ENCODE assay signal across 8 cellular contexts in genomic region chr11:116788534-116788933, GRCh38. TPM values are rescaled to one million over a fixed set of nuclear protein-coding genes. Genes with fewer than 3 reads are reported as not detected.
DNase-seq lines count a peak whose midpoint lies in the region; ATAC-seq and TF ChIP-seq lines count a peak whose summit lies in the region.

No MANE protein-coding gene starts in this region.

- H3T11ph ChIP-seq in H9 (ENCODE audit: low read length), result no peak overlapping the region

- no peak overlapping the region for H2BK20ac ChIP-seq in H9 (ENCODE audit: low read depth, low read length, poor library complexity, severe bottlenecking)

- H3K27ac Mint-ChIP-seq in H9, result peak overlapping the region in 2 of 3 experiments; percentile 29 to 85; a peak in 2 of 7 replicates
- peak overlapping the region; percentile 91 for H3K27ac Mint-ChIP-seq in activated CD8-positive, alpha-beta T cell treated with anti-CD3 and anti-CD28 coated beads for 36 hours

- peak overlapping the region; percentile 88 to 91 for H3K4me3 Mint-ChIP-seq in H9
- peak overlapping the region; percentile 83 for H3K4me3 Mint-ChIP-seq in activated CD8-positive, alpha-beta T cell treated with anti-CD3 and anti-CD28 coated beads for 36 hours

- H3K9me3 ChIP-seq in H9 (ENCODE audit: control insufficient read depth, low read depth, low read length) (no peaks in the 10 kb centered on the region), iPS DF 6.9 (ENCODE audit: control insufficient read depth, insufficient read depth, low read length) (no peaks in the 10 kb centered on the region), smooth muscle cell (replicated peaks; ENCODE audit: low read depth) (no peaks in the 10 kb centered on the region)

- H3K36me3 ChIP-seq in iPS DF 6.9 (ENCODE audit: control insufficient read depth, insufficient read depth, low read length) (peaks cover 19% of the 10 kb centered on the region), smooth muscle cell (ENCODE audit: low read depth) (no peaks in the 10 kb centered on the region)

- H2BK12ac ChIP-seq in H9 (ENCODE audit: insufficient read length, low read depth, low read length), result no peak overlapping the region

- no peak for ATAC-seq in activated CD8-positive, alpha-beta T cell treated with anti-CD3 and anti-CD28 coated beads for 36 hours
- ATAC-seq in GM21717 (IDR thresholded peaks at IDR 0.05; ENCODE audit: unreplicated experiment) (no peak), GM19452 (IDR thresholded peaks at IDR 0.05; ENCODE audit: unreplicated experiment) (no peak), HG03342 (IDR thresholded peaks at IDR 0.05; ENCODE audit: unreplicated experiment) (no peak), HG03097 (IDR thresholded peaks at IDR 0.05; ENCODE audit: low FRiP score, unreplicated experiment) (no peak)

- CTCF ChIA-PET in activated CD8-positive, alpha-beta T cell treated with anti-CD3 and anti-CD28 coated beads for 36 hours (lab: Charles Lee), result interaction anchor here (1.2 to 10.0 kb wide), 5 partner anchors 11 to 317 kb away, joined by 3 to 167 read pairs (median 9); partner anchors contain the start of gene APOA1

- DNase-seq in H9 (no peak), iPS DF 6.9 (ENCODE audit: low read depth, low spot score) (no peak), smooth muscle cell (lab: John Stamatoyannopoulos, UW; ENCODE audit: unreplicated experiment) (no peak)
- DNase-seq in activated CD8-positive, alpha-beta T cell treated with anti-CD3 and anti-CD28 coated beads for 36 hours, result no peak

- H2AFZ ChIP-seq in H9 (ENCODE audit: low read length), result no peak overlapping the region
- peak overlapping the region; percentile 95 for H2AFZ ChIP-seq in smooth muscle cell (ENCODE audit: low read depth)

- H3K27me3 Mint-ChIP-seq in H9 (ENCODE audit: low read depth), result peaks cover 22% of the 10 kb centered on the region
- no peaks in the 10 kb centered on the region for H3K27me3 Mint-ChIP-seq in activated CD8-positive, alpha-beta T cell treated with anti-CD3 and anti-CD28 coated beads for 36 hours

- peaks cover 21 to 37% (median 35%) of the 10 kb centered on the region in 3 experiments for H3K36me3 Mint-ChIP-seq in H9 (ENCODE audit: insufficient read depth in 1 of 3, low read depth in 3 of 3)
- peaks cover 36% of the 10 kb centered on the region for H3K36me3 Mint-ChIP-seq in activated CD8-positive, alpha-beta T cell treated with anti-CD3 and anti-CD28 coated beads for 36 hours (ENCODE audit: low read depth)

- POLR2A ChIA-PET in activated CD8-positive, alpha-beta T cell treated with anti-CD3 and anti-CD28 coated beads for 36 hours (lab: Charles Lee), result interaction anchor here (0.8 to 4.5 kb wide), 4 partner anchors 15 to 355 kb away, joined by 3 to 44 read pairs (median 4); partner anchors contain the start of genes BUD13 and PAFAH1B2

- H3K4me1 ChIP-seq in H9 (ENCODE audit: insufficient read depth, low read length), result no peaks in the 10 kb centered on the region; the same call in 1 of the 2 replicates
- peaks cover 4% of the 10 kb centered on the region for H3K4me1 ChIP-seq in iPS DF 6.9 (ENCODE audit: control insufficient read depth, insufficient read depth, low read length)
- peaks cover 12% of the 10 kb centered on the region for H3K4me1 ChIP-seq in smooth muscle cell (ENCODE audit: low read depth)

- intact Hi-C loops in activated CD8-positive, alpha-beta T cell treated with anti-CD3 and anti-CD28 coated beads for 36 hours (cut with micrococcal nuclease), result no loop called here

- peaks cover 21 to 30% of the 10 kb centered on the region in 2 experiments for H3K4me1 Mint-ChIP-seq in H9
- peaks cover 38% of the 10 kb centered on the region for H3K4me1 Mint-ChIP-seq in activated CD8-positive, alpha-beta T cell treated with anti-CD3 and anti-CD28 coated beads for 36 hours (ENCODE audit: low read depth)

- peaks cover 5% of the 10 kb centered on the region for H3K79me1 ChIP-seq in H9 (ENCODE audit: insufficient read depth, low read depth, low read length, poor library complexity, severe bottlenecking)

- no peak overlapping the region for H3K4ac ChIP-seq in H9 (ENCODE audit: low read depth, low read length)

- no peak overlapping the region for H3K18ac ChIP-seq in H9 (ENCODE audit: insufficient read length, low read depth, low read length)

- WGBS in H9 (ENCODE audit: extremely low coverage, insufficient read length, low lambda C conversion rate), result no CpG with 5 or more reads among the region's 4 CpGs
- no CpG with 5 or more reads among the region's 4 CpGs for WGBS in iPS DF 6.9 (ENCODE audit: insufficient coverage, insufficient read length)
- 82% methylated on average over 4 of the region's 4 CpGs for WGBS in smooth muscle cell (ENCODE audit: low lambda C conversion rate)

- H4K8ac ChIP-seq in H9 (replicated peaks; ENCODE audit: insufficient read length, low read depth, low read length), result no peak overlapping the region

- no peak overlapping the region for H2AK5ac ChIP-seq in H9 (ENCODE audit: insufficient read length, low read length)

- H2BK5ac ChIP-seq in H9 (ENCODE audit: insufficient read length, low read length), result no peak overlapping the region

- peak overlapping the region; percentile 88 for H3K4me2 ChIP-seq in H9 (ENCODE audit: insufficient read depth, insufficient read length, low read length)
- peak overlapping the region; percentile 98 for H3K4me2 ChIP-seq in smooth muscle cell

- H3K27me3 ChIP-seq in H9 (ENCODE audit: insufficient read depth, low read length), result no peaks in the 10 kb centered on the region; the same call in 1 of the 2 replicates
- no peaks in the 10 kb centered on the region for H3K27me3 ChIP-seq in iPS DF 6.9 (ENCODE audit: control insufficient read depth, insufficient read depth, low read length)
- H3K27me3 ChIP-seq in smooth muscle cell (ENCODE audit: low read depth), result no peaks in the 10 kb centered on the region

- no peak for TF ChIP-seq CTCF in H9 (conservative IDR thresholded peaks at IDR 0.05)
- no peak for TF ChIP-seq CTCF in activated CD8-positive, alpha-beta T cell treated with anti-CD3 and anti-CD28 coated beads for 36 hours (IDR thresholded peaks at IDR 0.05)
- TF ChIP-seq CTCF in smooth muscle cell (IDR thresholded peaks at IDR 0.05; ENCODE audit: borderline replicate concordance, insufficient read depth, poor library complexity, severe bottlenecking), result no peak

- H3K9me3 Mint-ChIP-seq in H9, result no peaks in the 10 kb centered on the region
- no peaks in the 10 kb centered on the region for H3K9me3 Mint-ChIP-seq in activated CD8-positive, alpha-beta T cell treated with anti-CD3 and anti-CD28 coated beads for 36 hours

- peak overlapping the region; percentile 74; the same call in 1 of the 2 replicates for H3K14ac ChIP-seq in H9 (ENCODE audit: insufficient read depth, low read length)

- no peaks in the 10 kb centered on the region for H3F3A ChIP-seq in smooth muscle cell (ENCODE audit: low read depth)

- H2BK15ac ChIP-seq in H9 (ENCODE audit: low read depth, low read length), result no peak overlapping the region

- H3K79me2 ChIP-seq in H9 (ENCODE audit: insufficient read depth, low read length), result peaks cover 2% of the 10 kb centered on the region; the same call in 1 of the 2 replicates
- peaks cover 13% of the 10 kb centered on the region for H3K79me2 ChIP-seq in smooth muscle cell (ENCODE audit: low read depth)

- H3K9ac ChIP-seq in H9 (ENCODE audit: extremely low read depth, insufficient read length, low read length) (peak overlapping the region; percentile 36), smooth muscle cell (ENCODE audit: low read depth) (peak overlapping the region; percentile 91)

- peaks cover 13% of the 10 kb centered on the region for H3K23me2 ChIP-seq in H9 (ENCODE audit: insufficient read length, low read depth, low read length, poor library complexity, severe bottlenecking)

- H3K27ac ChIP-seq in H9 (ENCODE audit: insufficient read length, low read depth, low read length), result no peak overlapping the region
- H3K27ac ChIP-seq in iPS DF 6.9 (ENCODE audit: low read length), result no peak overlapping the region
- H3K27ac ChIP-seq in smooth muscle cell (ENCODE audit: low read depth), result peak overlapping the region; percentile 71

- H4K20me1 ChIP-seq in H9 (ENCODE audit: control insufficient read depth, insufficient read depth, insufficient read length) (no peaks in the 10 kb centered on the region), smooth muscle cell (ENCODE audit: low read depth) (no peaks in the 10 kb centered on the region)

- no peak overlapping the region for H3K23ac ChIP-seq in H9 (ENCODE audit: insufficient read length, low read depth, low read length)

- H3K4me3 ChIP-seq in iPS DF 6.9 (ENCODE audit: low read length), result peak overlapping the region; percentile 78; the same call in 1 of the 2 replicates
- H3K4me3 ChIP-seq in smooth muscle cell, result peak overlapping the region; percentile 92

- no peak overlapping the region for H3K56ac ChIP-seq in H9 (ENCODE audit: insufficient read length, low read depth, low read length)

- no peak overlapping the region for H4K5ac ChIP-seq in H9 (ENCODE audit: insufficient read length, low read depth, low read length)

- H4K91ac ChIP-seq in H9 (ENCODE audit: insufficient read length, low read depth, low read length), result no peak overlapping the region

- no peak overlapping the region for H2BK120ac ChIP-seq in H9 (ENCODE audit: low read depth, low read length, poor library complexity, severe bottlenecking)

RNA-seq across cellular contexts. Expression of gene ZPR1, which starts 0.7 kb away (rescaled TPM):
- 77.2 and 82.0 TPM in 2 replicates for total RNA-seq in H9 (2021)
- 10 to 100 TPM; 89.9 TPM for total RNA-seq in activated CD8-positive, alpha-beta T cell treated with anti-CD3 and anti-CD28 coated beads for 36 hours
- 26.2 and 34.8 TPM in 2 replicates for total RNA-seq in smooth muscle cell
- 34.2 and 48.5 TPM in 2 replicates for polyA plus RNA-seq in smooth muscle cell

RNA-seq across cellular contexts. Expression of gene APOA5, which starts 3.1 kb away (rescaled TPM):
- total RNA-seq in H9 (2021) (0.11 TPM in 1 of 2 replicates, not detected in the other), smooth muscle cell (not detected in 2 replicates)
- not detected for total RNA-seq in activated CD8-positive, alpha-beta T cell treated with anti-CD3 and anti-CD28 coated beads for 36 hours
- not detected in 2 replicates for polyA plus RNA-seq in smooth muscle cell

RNA-seq across cellular contexts. Expression of gene BUD13, which starts 15.7 kb away (rescaled TPM):
- 29.3 and 30.0 TPM in 2 replicates for total RNA-seq in H9 (2021)
- 10 to 100 TPM; 26.6 to 28.6 TPM for total RNA-seq in activated CD8-positive, alpha-beta T cell treated with anti-CD3 and anti-CD28 coated beads for 36 hours
- 13.4 and 13.8 TPM in 2 replicates for total RNA-seq in smooth muscle cell
- polyA plus RNA-seq in smooth muscle cell, result 10.9 and 15.7 TPM in 2 replicates

RNA-seq across cellular contexts. Expression of gene APOA4, which starts 34.6 kb away (rescaled TPM):
- total RNA-seq in H9 (2021) (not detected in 2 replicates), smooth muscle cell (not detected in 2 replicates)
- total RNA-seq in activated CD8-positive, alpha-beta T cell treated with anti-CD3 and anti-CD28 coated beads for 36 hours, result not detected
- 0.14 and 0.15 TPM in 2 replicates for polyA plus RNA-seq in smooth muscle cell

RNA-seq across cellular contexts. Expression of gene APOC3, which starts 41.2 kb away (rescaled TPM):
- total RNA-seq in H9 (2021) (not detected in 2 replicates), smooth muscle cell (not detected in 2 replicates)
- not detected for total RNA-seq in activated CD8-positive, alpha-beta T cell treated with anti-CD3 and anti-CD28 coated beads for 36 hours
- polyA plus RNA-seq in smooth muscle cell, result 0.54 and 1.1 TPM in 2 replicates
